Comparison of ENCODE assay signal across 8 cellular contexts in the genomic region with DNA sequence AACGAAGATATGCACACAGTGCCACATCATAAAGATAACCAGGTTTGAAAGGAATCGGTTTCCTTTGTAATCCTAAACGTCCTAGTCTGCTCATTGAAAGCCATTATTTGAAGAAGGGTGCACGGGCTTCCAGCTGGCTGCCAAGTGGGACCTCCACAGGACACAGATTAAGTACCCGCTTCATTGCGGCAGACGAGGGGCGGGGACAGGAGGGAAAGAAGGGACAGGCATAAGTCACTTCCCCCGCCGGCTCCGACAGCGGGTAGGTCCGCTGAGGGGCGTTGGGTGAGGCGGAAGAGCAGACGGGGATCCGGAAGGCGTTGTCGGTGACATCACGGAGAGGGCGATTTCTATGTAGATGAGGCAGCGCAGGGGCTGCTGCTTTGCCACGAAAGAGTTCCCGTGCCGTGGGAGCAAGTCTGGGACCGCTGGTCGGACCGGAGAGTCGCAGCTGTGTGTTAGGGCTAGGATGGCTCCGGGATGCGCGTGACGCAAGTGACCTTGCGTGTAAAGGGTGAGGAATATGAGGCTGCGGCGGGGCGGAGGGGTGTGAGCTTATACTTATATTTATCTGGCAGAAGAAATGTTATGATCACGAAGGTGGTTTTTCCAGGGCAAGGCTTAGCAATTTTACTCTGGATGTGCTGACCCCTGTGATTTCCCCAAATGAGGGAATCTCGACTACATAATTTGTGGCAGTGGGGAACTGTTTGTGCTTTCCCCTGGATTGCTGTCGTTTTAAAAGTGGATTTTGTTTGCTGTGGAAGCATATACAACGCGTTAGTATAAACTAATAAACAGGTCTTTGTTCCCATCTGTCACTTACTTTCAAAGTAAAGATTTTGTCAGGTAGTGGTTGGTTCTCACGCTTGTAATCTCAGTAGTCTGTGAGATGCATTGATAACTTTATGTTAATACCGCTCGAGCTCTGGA.
DNase-seq lines count a peak whose midpoint lies in the region; ATAC-seq lines count a peak whose summit lies in the region.
"Not testable (repeated sequence)": the region's sequence is repeated elsewhere in the genome, so short reads cannot be mapped to it uniquely, and the experiment has no call there.

No MANE protein-coding gene starts in this region.

- not testable (repeated sequence) for H3K9me3 Mint-ChIP-seq in dendritic cell treated with granulocyte-macrophage colony-stimulating factor and Interleukin-4, amounts not matched to agents 40 ng/mL and 50 ng/mL, for 4 days

- peak overlapping the region; percentile 87 for H3K4me3 Mint-ChIP-seq in dendritic cell treated with granulocyte-macrophage colony-stimulating factor and Interleukin-4, amounts not matched to agents 40 ng/mL and 50 ng/mL, for 4 days

- DNase-seq in AG08396 (ENCODE audit: low spot score) (peak; percentile 15), NCI-H82 (lab: John Stamatoyannopoulos, UW) (peak; percentile 96), left colon (peak; percentile 89 to 91)
- peak; percentile 84 to 90 for DNase-seq in activated CD4-positive, alpha-beta T cell treated with anti-CD3 and anti-CD28 coated beads, Interleukin-2, amount 50 U/mL, for 48 hours
- DNase-seq in stimulated activated CD4-positive, alpha-beta T cell treated with anti-CD3 and anti-CD28 coated beads, Interleukin-12 subunit alpha, Interleukin-12 subunit beta, amount 100 ng/mL, for 4 hours: peak; percentile 77

- H3K36me3 Mint-ChIP-seq in dendritic cell treated with granulocyte-macrophage colony-stimulating factor and Interleukin-4, amounts not matched to agents 40 ng/mL and 50 ng/mL, for 4 days (ENCODE audit: low read depth): peaks cover 13% of the 10 kb centered on the region

- ATAC-seq in GM19035 (IDR thresholded peaks at IDR 0.05; ENCODE audit: unreplicated experiment) (peak; percentile 85), HG03135 (IDR thresholded peaks at IDR 0.05; ENCODE audit: unreplicated experiment) (peak; percentile 80), left colon (peak; percentile 93)

- not testable (repeated sequence) for H3K27me3 Mint-ChIP-seq in dendritic cell treated with granulocyte-macrophage colony-stimulating factor and Interleukin-4, amounts not matched to agents 40 ng/mL and 50 ng/mL, for 4 days

- intact Hi-C loops in dendritic cell treated with granulocyte-macrophage colony-stimulating factor and Interleukin-4, amounts not matched to agents 40 ng/mL and 50 ng/mL, for 4 days (cut with micrococcal nuclease); left colon (cut with DNase I, micrococcal nuclease): not testable (repeated sequence)

- H3K4me1 Mint-ChIP-seq in dendritic cell treated with granulocyte-macrophage colony-stimulating factor and Interleukin-4, amounts not matched to agents 40 ng/mL and 50 ng/mL, for 4 days (ENCODE audit: low read depth): peaks cover 28% of the 10 kb centered on the region

- peak overlapping the region; percentile 88 for H3K27ac Mint-ChIP-seq in dendritic cell treated with granulocyte-macrophage colony-stimulating factor and Interleukin-4, amounts not matched to agents 40 ng/mL and 50 ng/mL, for 4 days

Comparison
In these comparisons a context has a peak if more than half of its experiments do, and no peak if none do; other contexts are left out.
1. Peak in every context shown above with its lines: DNase-seq and ATAC-seq.
2. DNase-seq: peak in every context shown above with its lines; median percentile 96 in NCI-H82; 90 in left colon; 87 in activated CD4-positive, alpha-beta T cell treated with anti-CD3 and anti-CD28 coated beads, Interleukin-2, amount 50 U/mL, for 48 hours; 77 in stimulated activated CD4-positive, alpha-beta T cell treated with anti-CD3 and anti-CD28 coated beads, Interleukin-12 subunit alpha, Interleukin-12 subunit beta, amount 100 ng/mL, for 4 hours; 15 in AG08396.